ENCODE assay signal across 1 cellular context in the genomic region with DNA sequence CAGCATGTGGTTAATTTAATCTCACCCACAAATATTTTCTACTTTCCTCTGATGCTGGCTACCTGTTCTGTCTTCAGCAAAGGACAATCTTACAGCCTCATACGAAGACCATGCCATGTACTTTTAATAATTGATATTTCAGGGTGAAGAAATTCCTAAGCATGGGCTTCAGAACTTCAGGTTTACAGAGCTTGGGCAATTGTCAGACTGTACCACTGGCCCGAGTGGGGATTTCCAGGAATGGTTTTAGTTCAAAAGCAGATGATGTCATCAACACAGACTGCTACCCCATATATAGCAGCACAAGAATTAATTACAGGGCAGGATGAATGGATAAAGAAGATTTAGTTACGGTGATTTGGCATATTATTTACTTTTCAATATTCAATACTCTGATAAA.
TF ChIP-seq lines count a peak whose summit lies in the region.

No MANE protein-coding gene starts in this region.

TF ChIP-seq in WTC11, 78 proteins besides CTCF, POLR2A, EP300 and RAD21 (continued from another document):
- TF ChIP-seq, protein P1, sequence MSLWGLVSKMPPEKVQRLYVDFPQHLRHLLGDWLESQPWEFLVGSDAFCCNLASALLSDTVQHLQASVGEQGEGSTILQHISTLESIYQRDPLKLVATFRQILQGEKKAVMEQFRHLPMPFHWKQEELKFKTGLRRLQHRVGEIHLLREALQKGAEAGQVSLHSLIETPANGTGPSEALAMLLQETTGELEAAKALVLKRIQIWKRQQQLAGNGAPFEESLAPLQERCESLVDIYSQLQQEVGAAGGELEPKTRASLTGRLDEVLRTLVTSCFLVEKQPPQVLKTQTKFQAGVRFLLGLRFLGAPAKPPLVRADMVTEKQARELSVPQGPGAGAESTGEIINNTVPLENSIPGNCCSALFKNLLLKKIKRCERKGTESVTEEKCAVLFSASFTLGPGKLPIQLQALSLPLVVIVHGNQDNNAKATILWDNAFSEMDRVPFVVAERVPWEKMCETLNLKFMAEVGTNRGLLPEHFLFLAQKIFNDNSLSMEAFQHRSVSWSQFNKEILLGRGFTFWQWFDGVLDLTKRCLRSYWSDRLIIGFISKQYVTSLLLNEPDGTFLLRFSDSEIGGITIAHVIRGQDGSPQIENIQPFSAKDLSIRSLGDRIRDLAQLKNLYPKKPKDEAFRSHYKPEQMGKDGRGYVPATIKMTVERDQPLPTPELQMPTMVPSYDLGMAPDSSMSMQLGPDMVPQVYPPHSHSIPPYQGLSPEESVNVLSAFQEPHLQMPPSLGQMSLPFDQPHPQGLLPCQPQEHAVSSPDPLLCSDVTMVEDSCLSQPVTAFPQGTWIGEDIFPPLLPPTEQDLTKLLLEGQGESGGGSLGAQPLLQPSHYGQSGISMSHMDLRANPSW (CRISPR knock-in tag; conservative IDR thresholded peaks at IDR 0.05; ENCODE audit: low read depth) = no peak
- TF ChIP-seq, protein P2, sequence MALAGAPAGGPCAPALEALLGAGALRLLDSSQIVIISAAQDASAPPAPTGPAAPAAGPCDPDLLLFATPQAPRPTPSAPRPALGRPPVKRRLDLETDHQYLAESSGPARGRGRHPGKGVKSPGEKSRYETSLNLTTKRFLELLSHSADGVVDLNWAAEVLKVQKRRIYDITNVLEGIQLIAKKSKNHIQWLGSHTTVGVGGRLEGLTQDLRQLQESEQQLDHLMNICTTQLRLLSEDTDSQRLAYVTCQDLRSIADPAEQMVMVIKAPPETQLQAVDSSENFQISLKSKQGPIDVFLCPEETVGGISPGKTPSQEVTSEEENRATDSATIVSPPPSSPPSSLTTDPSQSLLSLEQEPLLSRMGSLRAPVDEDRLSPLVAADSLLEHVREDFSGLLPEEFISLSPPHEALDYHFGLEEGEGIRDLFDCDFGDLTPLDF (CRISPR knock-in tag; IDR thresholded peaks at IDR 0.05) = no peak
- TF ChIP-seq ZNF396 (CRISPR knock-in tag; IDR thresholded peaks at IDR 0.05; ENCODE audit: borderline replicate concordance) = no peak
- TF ChIP-seq FOXP1 (CRISPR knock-in tag; IDR thresholded peaks at IDR 0.05; ENCODE audit: borderline replicate concordance) = no peak
